Comparison of ENCODE assay signal across 12 cellular contexts in genomic region chr19:40413291-40413994, GRCh38. TPM values are rescaled to one million over a fixed set of nuclear protein-coding genes. Genes with fewer than 3 reads are reported as not detected.
DNase-seq lines count a peak whose midpoint lies in the region; ATAC-seq and TF ChIP-seq lines count a peak whose summit lies in the region.
"Had no signal": no experiment of that assay in that cellular context is flagged by ENCODE, and none has a peak within 500 bp of the region (broad histone marks: within the 10 kb centered on the region; RNA-seq: fewer than 3 reads in every experiment).

Gene PRX (minus strand): TSS chr19:40413378. CDS start chr19:40407932, 5,446 bp downstream.

- H3K4me3 ChIP-seq in HUES48 (ENCODE audit: low read depth, low read length), result peak within 1 kb of the TSS; percentile 47
- no peak within 1 kb of the TSS; the same call in 1 of the 2 replicates for H3K4me3 ChIP-seq in SJCRH30
- peak within 1 kb of the TSS; percentile 48 for H3K4me3 ChIP-seq in iPS-15b (ENCODE audit: low read depth, low read length)
- H3K4me3 ChIP-seq in psoas muscle, result no peak within 1 kb of the TSS
- H3K4me3 ChIP-seq: GM12878 had no signal

- no peaks in the 10 kb centered on the region for H3K27me3 ChIP-seq in HUES48 (ENCODE audit: control insufficient read depth, insufficient read depth, low read length)
- peaks cover 10% of the 10 kb centered on the region for H3K27me3 ChIP-seq in SJCRH30
- H3K27me3 ChIP-seq in iPS-15b (ENCODE audit: control insufficient read depth, insufficient read depth, low read length), result no peaks in the 10 kb centered on the region
- H3K27me3 ChIP-seq in psoas muscle (ENCODE audit: insufficient read depth in 3 of 3, low read length in 2 of 3), result no peaks in the 10 kb centered on the region

- 39 to 57% (median 50%) methylated on average over 19 to 20 of the region's 20 CpGs for WGBS in psoas muscle, 3 donors

- no peak for TF ChIP-seq CTCF in psoas muscle (IDR thresholded peaks at IDR 0.05)

- intact Hi-C loops in psoas muscle (cut with DNase I), result loop anchor here in 1 of 2 donors (5.0 kb wide), 1 partner anchor 71 kb away; no protein-coding TSS in a partner anchor

- no peak within 1 kb of the TSS for H3K9ac ChIP-seq in HUES48 (ENCODE audit: low read depth, low read length)
- H3K9ac ChIP-seq in iPS-15b (ENCODE audit: low read depth, low read length), result peak within 1 kb of the TSS; percentile 14

- H3K27ac ChIP-seq in HUES48 (ENCODE audit: low read depth, low read length) (peak within 1 kb of the TSS; percentile 60), SJCRH30 (no peak within 1 kb of the TSS), psoas muscle (peak within 1 kb of the TSS; percentile 92)

- H3K4me1 ChIP-seq in HUES48 (ENCODE audit: control insufficient read depth, insufficient read depth, low read length) (peaks cover 15% of the 10 kb centered on the region), SJCRH30 (peaks cover 18% of the 10 kb centered on the region; the same call in 1 of the 2 replicates), iPS-15b (ENCODE audit: control insufficient read depth, insufficient read depth, low read length) (peaks cover 5% of the 10 kb centered on the region), psoas muscle (peaks cover 23% of the 10 kb centered on the region)

- no peaks in the 10 kb centered on the region for H3K9me3 ChIP-seq in HUES48 (ENCODE audit: control insufficient read depth, insufficient read depth, low read length)
- no peaks in the 10 kb centered on the region for H3K9me3 ChIP-seq in SJCRH30 (replicated peaks)
- no peaks in the 10 kb centered on the region for H3K9me3 ChIP-seq in iPS-15b (ENCODE audit: control insufficient read depth, insufficient read depth, low read length)
- H3K9me3 ChIP-seq in psoas muscle, result no peaks in the 10 kb centered on the region

- no peaks in the 10 kb centered on the region for H3K36me3 ChIP-seq in HUES48 (ENCODE audit: control insufficient read depth, insufficient read depth, low read length)
- H3K36me3 ChIP-seq in SJCRH30, result no peaks in the 10 kb centered on the region
- no peaks in the 10 kb centered on the region for H3K36me3 ChIP-seq in iPS-15b (ENCODE audit: control insufficient read depth, insufficient read depth, low read length)
- H3K36me3 ChIP-seq in psoas muscle (ENCODE audit: insufficient read depth in 1 of 2, low read depth in 1 of 2), result no peaks in the 10 kb centered on the region

- no peak for ATAC-seq in psoas muscle
- ATAC-seq in HG03280 (IDR thresholded peaks at IDR 0.05; ENCODE audit: unreplicated experiment), result no peak
- ATAC-seq: GM12878; naive thymus-derived CD8-positive, alpha-beta T cell; stimulated activated naive B cell treated with anti-CD40 and anti-IgM and Interleukin-4, amounts not matched to agents 10 μg/mL and 1 μg/mL and 100 μg/mL, for 72 hours had no signal

- in situ Hi-C loops in KBM-7 (cut with MboI; ENCODE audit: low pct_unique_long_range_greater_than_20kb, low sequenced_read_pairs), result no loop called here

- DNase-seq in SJCRH30 (peak; percentile 79 to 84), psoas muscle (no peak), KBM-7 (no peak), NAMALWA (ENCODE audit: low spot score) (no peak), Ammon's horn (ENCODE audit: low spot score) (no peak)
- DNase-seq: NCI-H1105 treated with DMSO at 0.1 percent for 48 hours; stimulated activated naive B cell treated with anti-CD40 and anti-IgM and Interleukin-4, amounts not matched to agents 10 μg/mL and 1 μg/mL and 100 μg/mL, for 72 hours had no signal

RNA-seq across cellular contexts. Expression of gene PRX, which starts in this region (rescaled TPM):
- total RNA-seq in SJCRH30 (2014; rRNA removed; shearing (Covaris generic)), result 2.9 and 4.0 TPM in 2 replicates
- total RNA-seq in psoas muscle, result 1 to 10 TPM; 1.4 to 3.3 (median 2.8) TPM
- polyA plus RNA-seq in psoas muscle, result 1 to 10 TPM; 1.9 to 2.1 (median 2.1) TPM

Comparison
In these comparisons a context has a peak if more than half of its experiments do, and no peak if none do; other contexts are left out.
1. H3K4me3 ChIP-seq: peak in HUES48 (single experiment) and iPS-15b (single experiment); none in SJCRH30 (single experiment) and psoas muscle (single experiment).
2. DNase-seq: peak in SJCRH30 (2 of 2); none in psoas muscle (0 of 2), KBM-7 (single experiment), NAMALWA (single experiment) and Ammon's horn (single experiment).